Comparison of ENCODE assay signal across 21 cellular contexts in the genomic region with DNA sequence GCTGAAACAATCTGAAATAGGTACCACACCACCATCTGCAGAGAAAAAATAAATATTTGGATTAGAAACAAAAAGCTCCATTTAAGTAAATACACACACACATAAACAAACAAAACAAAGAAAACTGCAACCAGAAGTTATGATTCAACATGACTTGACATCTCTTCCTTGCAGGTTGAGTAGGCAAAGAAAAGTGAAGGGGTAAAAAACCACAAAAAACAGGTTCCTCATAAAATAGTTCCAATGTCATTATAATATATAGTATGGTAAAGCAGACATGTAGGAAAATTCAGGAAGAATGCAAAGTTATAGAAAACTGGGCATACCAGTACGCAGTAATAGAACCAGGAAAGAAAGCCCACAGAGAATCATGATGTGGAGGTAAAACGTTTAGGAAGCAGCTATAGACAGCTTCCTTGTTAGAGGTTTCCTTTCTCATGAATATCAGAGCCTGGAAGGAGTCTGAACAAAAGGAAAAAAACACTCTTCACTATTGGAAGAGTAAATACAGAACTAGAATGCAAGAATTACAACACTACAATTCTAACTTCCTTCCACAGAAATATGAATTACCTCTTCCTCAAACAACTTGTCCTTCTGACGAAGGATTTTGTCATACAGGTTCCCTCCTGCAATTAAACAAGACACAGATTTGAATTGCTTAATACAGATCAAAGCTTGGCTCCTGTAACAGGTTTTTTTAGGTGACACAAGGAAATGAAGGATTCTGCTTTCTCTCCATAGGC. TPM values are rescaled to one million over a fixed set of nuclear protein-coding genes. Genes with fewer than 3 reads are reported as not detected.
A peak's percentile ranks its signal among the peaks of the same experiment; 100 is the strongest.
DNase-seq lines count a peak whose midpoint lies in the region.
"Had no signal": no experiment of that assay in that cellular context is flagged by ENCODE, and none has a peak within 500 bp of the region (broad histone marks: within the 10 kb centered on the region; RNA-seq: fewer than 3 reads in every experiment).

No MANE protein-coding gene starts in this region.

- H3K4me3 Mint-ChIP-seq in activated naive CD4-positive, alpha-beta T cell treated with anti-CD3 and anti-CD28 coated beads for 36 hours, result no peak overlapping the region
- no peak overlapping the region for H3K4me3 Mint-ChIP-seq in T-helper 2 cell treated with Interferon-gamma antibody and Interleukin-4, amounts not matched to agents 5 μg/mL and 100 μg/mL, for 36 hours
- H3K4me3 Mint-ChIP-seq: activated CD8-positive, alpha-beta T cell treated with anti-CD3 and anti-CD28 coated beads, Interleukin-2, amount 10 ng/mL, durations not matched to agents 7 days and 5 days; CD4-positive, alpha-beta memory T cell had no signal

- intact Hi-C loops in activated naive CD4-positive, alpha-beta T cell treated with anti-CD3 and anti-CD28 coated beads for 36 hours (cut with micrococcal nuclease), result no loop called here
- intact Hi-C loops in posterior vena cava (cut with DNase I), result loop anchor here in 1 of 2 donors (10.0 kb wide), 1 partner anchor 374 kb away; no protein-coding TSS in a partner anchor

- CTCF ChIA-PET in activated naive CD4-positive, alpha-beta T cell treated with anti-CD3 and anti-CD28 coated beads for 36 hours (lab: Charles Lee), result no interaction called here

- no peak for DNase-seq in activated naive CD4-positive, alpha-beta T cell treated with anti-CD3 and anti-CD28 coated beads for 36 hours
- no peak for DNase-seq in activated naive CD4-positive, alpha-beta T cell (lab: John Stamatoyannopoulos, UW)
- DNase-seq in NOMO-1 treated with dmso at 0.1 percent for 144 hours (lab: John Stamatoyannopoulos, UW; ENCODE audit: unreplicated experiment), result peak; percentile 36
- DNase-seq in epithelial cell of prostate (ENCODE audit: low read depth, low spot score), result no peak
- DNase-seq in HuH-7.5 (ENCODE audit: low spot score), result no peak
- DNase-seq in posterior vena cava (ENCODE audit: low spot score), result no peak
- DNase-seq in activated effector memory CD4-positive, alpha-beta T cell treated with anti-CD3 and anti-CD28 coated beads, Interleukin-2, amount 50 U/mL, for 16 hours, result no peak
- DNase-seq in T-helper 2 cell treated with Interferon-gamma antibody and Interleukin-4, amounts not matched to agents 5 μg/mL and 100 μg/mL, for 36 hours (ENCODE audit: low spot score), result no peak
- DNase-seq: activated CD8-positive, alpha-beta T cell treated with anti-CD3 and anti-CD28 coated beads, Interleukin-2, amount 10 ng/mL, durations not matched to agents 7 days and 5 days; CD4-positive, alpha-beta memory T cell; GM23248; hypothalamus; MM.1S; NCI-H2029; NCI-H345; occipital lobe; retina; stimulated activated CD4-positive, alpha-beta T cell treated with anti-CD3 and anti-CD28 coated beads, Interleukin-4, amount 100 ng/mL, for 24 hours; T1000 had no signal

- peak overlapping the region; percentile 48 for H3K27ac ChIP-seq in epithelial cell of prostate
- H3K27ac ChIP-seq: GM23248, SK-N-MC had no signal

- peaks cover 27% of the 10 kb centered on the region for H3K36me3 Mint-ChIP-seq in activated naive CD4-positive, alpha-beta T cell treated with anti-CD3 and anti-CD28 coated beads for 36 hours (ENCODE audit: low read depth)
- peaks cover 33% of the 10 kb centered on the region for H3K36me3 Mint-ChIP-seq in T-helper 2 cell treated with Interferon-gamma antibody and Interleukin-4, amounts not matched to agents 5 μg/mL and 100 μg/mL, for 36 hours (ENCODE audit: low read depth)

- H3K4me1 Mint-ChIP-seq in activated naive CD4-positive, alpha-beta T cell treated with anti-CD3 and anti-CD28 coated beads for 36 hours (ENCODE audit: low read depth), result peaks cover 40% of the 10 kb centered on the region
- peaks cover 19% of the 10 kb centered on the region for H3K4me1 Mint-ChIP-seq in T-helper 2 cell treated with Interferon-gamma antibody and Interleukin-4, amounts not matched to agents 5 μg/mL and 100 μg/mL, for 36 hours (ENCODE audit: low read depth)

- H3K27ac Mint-ChIP-seq in activated naive CD4-positive, alpha-beta T cell treated with anti-CD3 and anti-CD28 coated beads for 36 hours, result peak overlapping the region; percentile 51
- H3K27ac Mint-ChIP-seq in T-helper 2 cell treated with Interferon-gamma antibody and Interleukin-4, amounts not matched to agents 5 μg/mL and 100 μg/mL, for 36 hours, result no peak overlapping the region
- H3K27ac Mint-ChIP-seq: IgD-negative memory B cell had no signal

- no peaks in the 10 kb centered on the region for H3K9me3 Mint-ChIP-seq in activated naive CD4-positive, alpha-beta T cell treated with anti-CD3 and anti-CD28 coated beads for 36 hours
- no peaks in the 10 kb centered on the region for H3K9me3 Mint-ChIP-seq in T-helper 2 cell treated with Interferon-gamma antibody and Interleukin-4, amounts not matched to agents 5 μg/mL and 100 μg/mL, for 36 hours
- H3K9me3 Mint-ChIP-seq: CD4-positive, alpha-beta memory T cell; IgD-negative memory B cell had no signal

- no peaks in the 10 kb centered on the region for H3K27me3 Mint-ChIP-seq in activated naive CD4-positive, alpha-beta T cell treated with anti-CD3 and anti-CD28 coated beads for 36 hours (ENCODE audit: low read depth)
- no peaks in the 10 kb centered on the region for H3K27me3 Mint-ChIP-seq in T-helper 2 cell treated with Interferon-gamma antibody and Interleukin-4, amounts not matched to agents 5 μg/mL and 100 μg/mL, for 36 hours (ENCODE audit: low read depth)
- H3K27me3 Mint-ChIP-seq: CD4-positive, alpha-beta memory T cell; IgD-negative memory B cell had no signal

RNA-seq across cellular contexts. Expression of a gene that starts 6.1 kb away (rescaled TPM):
- total RNA-seq in activated naive CD4-positive, alpha-beta T cell treated with anti-CD3 and anti-CD28 coated beads for 36 hours, result 10 to 100 TPM; 53.5 to 55.6 TPM
- total RNA-seq in posterior vena cava, result 10 to 100 TPM; 68.7 to 86.2 TPM

RNA-seq across cellular contexts. Expression of a gene that starts 51.3 kb away (rescaled TPM):
- total RNA-seq in activated naive CD4-positive, alpha-beta T cell treated with anti-CD3 and anti-CD28 coated beads for 36 hours, result under 1 TPM; 0.64 to 0.86 TPM
- 1 to 10 TPM in 1 of 2 donors, under 1 TPM in 1; 0.46 to 2.3 TPM for total RNA-seq in posterior vena cava

RNA-seq across cellular contexts. Expression of a gene that starts 55.7 kb away (rescaled TPM):
- 100 to 1,000 TPM; 151 to 156 TPM for total RNA-seq in activated naive CD4-positive, alpha-beta T cell treated with anti-CD3 and anti-CD28 coated beads for 36 hours
- 100 to 1,000 TPM; 259 to 311 TPM for total RNA-seq in posterior vena cava

RNA-seq across cellular contexts. Expression of a gene that starts 56.9 kb away (rescaled TPM):
- 10 to 100 TPM; 46.3 to 50.5 TPM for total RNA-seq in activated naive CD4-positive, alpha-beta T cell treated with anti-CD3 and anti-CD28 coated beads for 36 hours
- total RNA-seq in posterior vena cava, result 10 to 100 TPM in 1 of 2 donors, 1 to 10 TPM in 1; 8.2 to 11.5 TPM
